In the genomic region with DNA sequence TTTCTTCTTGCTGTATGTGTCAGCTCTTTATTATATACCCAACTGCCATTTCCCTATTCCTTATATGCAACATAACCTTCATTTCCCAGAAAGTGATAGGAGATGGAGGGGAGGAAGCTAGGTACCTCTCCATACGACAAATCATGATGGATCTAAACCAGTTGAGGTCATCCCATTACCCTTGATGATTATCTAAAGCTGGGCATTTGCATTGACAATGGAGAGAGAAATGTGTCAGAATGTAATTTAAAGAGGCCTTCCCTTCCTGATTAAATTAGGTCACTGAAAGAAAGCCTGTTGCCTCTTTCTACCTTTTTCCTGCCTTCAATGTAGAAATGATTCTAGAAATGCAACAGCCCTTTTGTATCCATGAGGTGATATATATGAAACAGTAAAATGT, we compare ENCODE assay signal across 35 cellular contexts.
"Had no signal": no experiment of that assay in that cellular context is flagged by ENCODE, and none has a peak within 500 bp of the region (broad histone marks: within the 10 kb centered on the region; RNA-seq: fewer than 3 reads in every experiment).

No MANE protein-coding gene starts in this region.

- H3K36me3 ChIP-seq: MG63 had no signal

- H3K27me3 ChIP-seq: MG63 had no signal

- H3K4me3 ChIP-seq: MG63 had no signal

- H3K27ac ChIP-seq: KMS-11 had no signal

- DNase-seq: Karpas-422, Kasumi-1, MG63, MM.1S, MV-4-11, NCI-H1048, NCI-H1092, NCI-H1092 treated with DMSO at 0.1 percent for 48 hours, NCI-H1105, NCI-H1105 treated with DMSO at 0.1 percent for 48 hours, NCI-H1417, NCI-H1417 treated with DMSO at 0.1 percent for 48 hours, NCI-H1436, NCI-H1436 treated with DMSO at 0.1 percent for 48 hours, NCI-H146, NCI-H1694, NCI-H187, NCI-H187 treated with DMSO at 0.1 percent for 48 hours, NCI-H1930, NCI-H2029, NCI-H2029 treated with DMSO at 0.1 percent for 48 hours, NCI-H2081, NCI-H2081 treated with DMSO at 0.1 percent for 48 hours, NCI-H2107, NCI-H2171, NCI-H2171 treated with DMSO at 0.1 percent for 48 hours, NCI-H2227 treated with DMSO at 0.1 percent for 48 hours, NCI-H226, NCI-H345, NCI-H446, NCI-H446 treated with DMSO at 0.1 percent for 48 hours, NCI-H510A, NCI-H510A treated with DMSO at 0.1 percent for 48 hours, NCI-H524 had no signal

- H3K9ac ChIP-seq: KMS-11 had no signal

- H3K4me2 ChIP-seq: KMS-11 had no signal

- H3K9me3 ChIP-seq: MG63 had no signal
